9 cellular contexts compared by ENCODE assay signal in the genomic region with DNA sequence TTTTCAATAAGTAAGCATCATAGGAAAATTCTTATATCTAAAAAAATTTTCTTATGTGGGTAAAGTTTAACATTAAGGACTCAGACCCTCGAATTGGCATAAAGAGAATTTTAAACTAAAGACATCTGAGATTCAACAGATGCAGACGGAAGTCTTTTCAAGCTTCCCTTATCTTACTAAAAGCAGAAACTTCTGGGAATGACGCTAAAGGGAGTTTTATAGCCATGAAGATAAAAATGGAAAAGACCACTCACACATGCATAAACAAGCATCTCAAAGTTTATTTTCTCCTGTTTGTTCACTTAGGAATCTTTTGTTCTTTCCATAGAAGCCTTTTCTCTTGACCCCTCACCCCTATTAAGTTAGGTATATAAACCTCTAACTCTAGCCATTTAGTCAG. TPM values are rescaled to one million over a fixed set of nuclear protein-coding genes. Genes with fewer than 3 reads are reported as not detected.
"Had no signal": no experiment of that assay in that cellular context is flagged by ENCODE, and none has a peak within 500 bp of the region (broad histone marks: within the 10 kb centered on the region; RNA-seq: fewer than 3 reads in every experiment).

No MANE protein-coding gene starts in this region.

- H3K4me3 Mint-ChIP-seq: IgD-negative memory B cell had no signal

- H3K4me1 Mint-ChIP-seq: IgD-negative memory B cell had no signal

- H3K4me3 ChIP-seq: GM23248, HAP-1 had no signal

- H3K27ac ChIP-seq: GM23248, HL-60 had no signal

- H3K36me3 ChIP-seq: HAP-1 had no signal

- ATAC-seq: HCT116, HepG2 had no signal

- H2AFZ ChIP-seq: GM23248 had no signal

- DNase-seq: GM23248, GOT3, H7, KG1 had no signal

- H3K36me3 Mint-ChIP-seq: IgD-negative memory B cell had no signal

- H3K9ac ChIP-seq: GM23248 had no signal

- H3K9me3 ChIP-seq: HAP-1 had no signal

- FAIRE-seq: HepG2 had no signal

RNA-seq across cellular contexts. Expression of a gene that starts 43.9 kb away (rescaled TPM):
- total RNA-seq: HepG2 had no signal
- polyA plus RNA-seq: HepG2 had no signal
